ENCODE assay signal across 14 cellular contexts in the genomic region with DNA sequence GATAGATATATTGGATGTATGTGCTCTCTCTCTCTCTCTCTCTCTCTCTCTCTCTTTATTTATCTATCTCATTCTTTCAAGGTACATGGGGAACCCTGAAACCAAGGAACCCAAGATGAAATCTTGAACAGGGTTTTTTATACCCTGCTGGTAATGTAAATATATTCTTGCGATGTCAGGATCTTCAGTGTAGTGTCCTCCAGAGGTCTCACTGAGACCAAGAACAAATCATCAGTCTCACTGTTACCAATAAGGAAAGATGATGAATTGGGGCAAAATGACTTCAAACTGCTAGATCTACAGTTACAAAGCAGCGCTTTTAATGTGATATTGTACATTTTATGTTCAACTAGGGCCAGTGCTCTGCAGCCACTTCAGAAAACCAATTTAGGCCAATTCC.
"Had no signal": no experiment of that assay in that cellular context is flagged by ENCODE, and none has a peak within 500 bp of the region (broad histone marks: within the 10 kb centered on the region; RNA-seq: fewer than 3 reads in every experiment).

No MANE protein-coding gene starts in this region.

- ATAC-seq: natural killer cell treated with Interleukin-12 subunit alpha and Interleukin-12 subunit beta and Interleukin-15 and Interleukin-18, amount 100 ng/mL, for 72 hours had no signal

- H3K36me3 Mint-ChIP-seq: activated naive CD4-positive, alpha-beta T cell treated with anti-CD3 and anti-CD28 coated beads, Interleukin-2, amount 10 ng/mL, durations not matched to agents 7 days and 5 days; natural killer cell treated with Interleukin-12 subunit alpha and Interleukin-12 subunit beta and Interleukin-15 and Interleukin-18, amount 100 ng/mL, for 72 hours; type B pancreatic cell had no signal

- DNase-seq: activated CD4-positive, alpha-beta T cell treated with anti-CD3 and anti-CD28 coated beads, Interleukin-2, amount 10 ng/mL, durations not matched to agents 7 days and 5 days; activated CD4-positive, CD25-positive, alpha-beta regulatory T cell; activated naive CD4-positive, alpha-beta T cell treated with anti-CD3 and anti-CD28 coated beads, Interleukin-2, amount 10 ng/mL, durations not matched to agents 7 days and 5 days; caudate nucleus; effector CD4-positive, alpha-beta T cell; foreskin melanocyte; head of caudate nucleus; mammary epithelial cell; stimulated activated CD4-positive, alpha-beta T cell treated with anti-CD3 and anti-CD28 coated beads, Interleukin-12 subunit alpha, Interleukin-12 subunit beta, amount 100 ng/mL, for 4 hours; stimulated activated naive CD4-positive, alpha-beta T cell treated with Interleukin-2 at 50 U/mL for 16 hours had no signal

- H3K4me3 Mint-ChIP-seq: activated CD4-positive, alpha-beta T cell treated with anti-CD3 and anti-CD28 coated beads, Interleukin-2, amount 10 ng/mL, durations not matched to agents 7 days and 5 days; activated naive CD4-positive, alpha-beta T cell treated with anti-CD3 and anti-CD28 coated beads, Interleukin-2, amount 10 ng/mL, durations not matched to agents 7 days and 5 days; natural killer cell treated with Interleukin-12 subunit alpha and Interleukin-12 subunit beta and Interleukin-15 and Interleukin-18, amount 100 ng/mL, for 72 hours; type B pancreatic cell had no signal

- H3K4me3 ChIP-seq: coronary artery had no signal

- H3K9me3 Mint-ChIP-seq: activated CD4-positive, alpha-beta T cell treated with anti-CD3 and anti-CD28 coated beads, Interleukin-2, amount 10 ng/mL, durations not matched to agents 7 days and 5 days; activated naive CD4-positive, alpha-beta T cell treated with anti-CD3 and anti-CD28 coated beads, Interleukin-2, amount 10 ng/mL, durations not matched to agents 7 days and 5 days; activated T-helper 2 cell treated with anti-CD3 and anti-CD28 coated beads, Interferon-gamma antibody, Interleukin-2, Interleukin-4, amounts not matched to agents 10 μg/mL and 5 μg/mL and 100 μg/mL, durations not matched to agents 14 hours and 24 hours and 36 hours; type B pancreatic cell had no signal

- H3K27ac ChIP-seq: coronary artery had no signal

- H3K27me3 Mint-ChIP-seq: activated CD4-positive, alpha-beta T cell treated with anti-CD3 and anti-CD28 coated beads, Interleukin-2, amount 10 ng/mL, durations not matched to agents 7 days and 5 days; activated naive CD4-positive, alpha-beta T cell treated with anti-CD3 and anti-CD28 coated beads, Interleukin-2, amount 10 ng/mL, durations not matched to agents 7 days and 5 days; natural killer cell treated with Interleukin-12 subunit alpha and Interleukin-12 subunit beta and Interleukin-15 and Interleukin-18, amount 100 ng/mL, for 72 hours; type B pancreatic cell had no signal

- H3K4me1 Mint-ChIP-seq: activated CD4-positive, alpha-beta T cell treated with anti-CD3 and anti-CD28 coated beads, Interleukin-2, amount 10 ng/mL, durations not matched to agents 7 days and 5 days; activated naive CD4-positive, alpha-beta T cell treated with anti-CD3 and anti-CD28 coated beads, Interleukin-2, amount 10 ng/mL, durations not matched to agents 7 days and 5 days had no signal

- H3K27ac Mint-ChIP-seq: activated CD4-positive, alpha-beta T cell treated with anti-CD3 and anti-CD28 coated beads, Interleukin-2, amount 10 ng/mL, durations not matched to agents 7 days and 5 days; activated naive CD4-positive, alpha-beta T cell treated with anti-CD3 and anti-CD28 coated beads, Interleukin-2, amount 10 ng/mL, durations not matched to agents 7 days and 5 days; activated T-helper 2 cell treated with anti-CD3 and anti-CD28 coated beads, Interferon-gamma antibody, Interleukin-2, Interleukin-4, amounts not matched to agents 10 μg/mL and 5 μg/mL and 100 μg/mL, durations not matched to agents 14 hours and 24 hours and 36 hours; natural killer cell treated with Interleukin-12 subunit alpha and Interleukin-12 subunit beta and Interleukin-15 and Interleukin-18, amount 100 ng/mL, for 72 hours; type B pancreatic cell had no signal
